In genomic region chr5:143207563-143208364, GRCh38 we compare ENCODE assay signal across 11 cellular contexts.
A peak's percentile ranks its signal among the peaks of the same experiment; 100 is the strongest.
DNase-seq lines count a peak whose midpoint lies in the region; ATAC-seq and TF ChIP-seq lines count a peak whose summit lies in the region.
"Had no signal": no experiment of that assay in that cellular context is flagged by ENCODE, and none has a peak within 500 bp of the region (broad histone marks: within the 10 kb centered on the region; RNA-seq: fewer than 3 reads in every experiment).

No MANE protein-coding gene starts in this region.

- no peak overlapping the region for H2AFZ ChIP-seq in GM23338
- H2AFZ ChIP-seq: neural progenitor cell had no signal

- H3K4me1 ChIP-seq in heart left ventricle = peaks cover 0 to 80% (median 51%) of the 10 kb centered on the region in 12 donors
- peaks cover 9 to 42% (median 21%) of the 10 kb centered on the region in 3 donors for H3K4me1 ChIP-seq in esophagus squamous epithelium
- H3K4me1 ChIP-seq in GM23338 (ENCODE audit: insufficient read depth) = peaks cover 10% of the 10 kb centered on the region; the same call in 1 of the 2 replicates
- H3K4me1 ChIP-seq: neural progenitor cell had no signal

- H3K9me3 ChIP-seq in heart left ventricle (peaks cover 0 to 2% (median 0%) of the 10 kb centered on the region in 12 donors), esophagus squamous epithelium (no peaks in the 10 kb centered on the region)

- no peaks in the 10 kb centered on the region for H3K36me3 ChIP-seq in heart left ventricle
- H3K36me3 ChIP-seq in esophagus squamous epithelium = no peaks in the 10 kb centered on the region
- no peaks in the 10 kb centered on the region for H3K36me3 ChIP-seq in GM23338 (ENCODE audit: insufficient read depth)
- H3K36me3 ChIP-seq: neural progenitor cell had no signal

- H3K36me3 Mint-ChIP-seq in activated naive CD8-positive, alpha-beta T cell treated with anti-CD3 and anti-CD28 coated beads, Interleukin-2, amount 50 U/mL, for 24 hours (ENCODE audit: low read depth) = peaks cover 11% of the 10 kb centered on the region
- peaks cover 13% of the 10 kb centered on the region for H3K36me3 Mint-ChIP-seq in activated naive CD8-positive, alpha-beta T cell treated with anti-CD3 and anti-CD28 coated beads for 36 hours
- H3K36me3 Mint-ChIP-seq in stimulated activated naive B cell treated with anti-CD40 and anti-IgM and Interleukin-4, amounts not matched to agents 10 μg/mL and 1 μg/mL and 100 μg/mL, for 72 hours = peaks cover 0 to 17% of the 10 kb centered on the region in 2 donors
- H3K36me3 Mint-ChIP-seq in HFFc6 (ENCODE audit: low read depth) = peaks cover 11% of the 10 kb centered on the region
- H3K36me3 Mint-ChIP-seq in GM23338 (ENCODE audit: low read depth) = peaks cover 3% of the 10 kb centered on the region; the same call in 1 of the 3 replicates
- H3K36me3 Mint-ChIP-seq: neural progenitor cell had no signal

- no peaks in the 10 kb centered on the region for H3K9me3 Mint-ChIP-seq in activated naive CD8-positive, alpha-beta T cell treated with anti-CD3 and anti-CD28 coated beads, Interleukin-2, amount 50 U/mL, for 24 hours
- H3K9me3 Mint-ChIP-seq in activated naive CD8-positive, alpha-beta T cell treated with anti-CD3 and anti-CD28 coated beads for 36 hours = peaks cover 5% of the 10 kb centered on the region
- H3K9me3 Mint-ChIP-seq in stimulated activated naive B cell treated with anti-CD40 and anti-IgM and Interleukin-4, amounts not matched to agents 10 μg/mL and 1 μg/mL and 100 μg/mL, for 72 hours = peaks cover 0 to 6% of the 10 kb centered on the region in 2 donors
- no peaks in the 10 kb centered on the region; the same call in 1 of the 2 replicates for H3K9me3 Mint-ChIP-seq in HFFc6
- H3K9me3 Mint-ChIP-seq in GM23338 = peaks cover 2% of the 10 kb centered on the region; the same call in 1 of the 3 replicates

- no peak for TF ChIP-seq CTCF in heart left ventricle (IDR thresholded peaks at IDR 0.05)
- TF ChIP-seq CTCF in HFFc6 (IDR thresholded peaks at IDR 0.05) = no peak
- no peak for TF ChIP-seq CTCF in esophagus squamous epithelium (IDR thresholded peaks at IDR 0.05)
- TF ChIP-seq CTCF in GM23338 (conservative IDR thresholded peaks at IDR 0.05; ENCODE audit: low read depth in 2 of 2) = no peak

- H3K9me2 ChIP-seq in GM23338 (ENCODE audit: insufficient read depth) = 0 out of 2 replicates have a peak, but pooled peaks cover 5% of the 10 kb centered on the region

- TF ChIP-seq POLR2A in heart left ventricle (IDR thresholded peaks at IDR 0.05) (no peak), esophagus squamous epithelium (IDR thresholded peaks at IDR 0.05) (no peak)

- WGBS in heart left ventricle, 4 donors = 50 to 63% (median 59%) methylated on average over 13 of the region's 13 CpGs
- 77 to 88% methylated on average over 12 to 13 of the region's 13 CpGs for WGBS in esophagus squamous epithelium, 2 donors

- no peaks in the 10 kb centered on the region for H3K27me3 ChIP-seq in heart left ventricle
- H3K27me3 ChIP-seq in esophagus squamous epithelium = no peaks in the 10 kb centered on the region
- no peaks in the 10 kb centered on the region for H3K27me3 ChIP-seq in GM23338 (ENCODE audit: insufficient read depth)
- H3K27me3 ChIP-seq: neural progenitor cell had no signal

- H3F3A ChIP-seq in GM23338 (replicated peaks; ENCODE audit: low read depth) = no peaks in the 10 kb centered on the region

- peak overlapping the region in 10 of 12 donors; percentile 25 to 59 (median 40) for H3K27ac ChIP-seq in heart left ventricle
- no peak overlapping the region for H3K27ac ChIP-seq in esophagus squamous epithelium
- no peak overlapping the region for H3K27ac ChIP-seq in GM23338 (ENCODE audit: low read depth)
- H3K27ac ChIP-seq: neural progenitor cell had no signal

- H3K27me3 Mint-ChIP-seq in activated naive CD8-positive, alpha-beta T cell treated with anti-CD3 and anti-CD28 coated beads, Interleukin-2, amount 50 U/mL, for 24 hours = no peaks in the 10 kb centered on the region
- H3K27me3 Mint-ChIP-seq in activated naive CD8-positive, alpha-beta T cell treated with anti-CD3 and anti-CD28 coated beads for 36 hours = no peaks in the 10 kb centered on the region
- H3K27me3 Mint-ChIP-seq in stimulated activated naive B cell treated with anti-CD40 and anti-IgM and Interleukin-4, amounts not matched to agents 10 μg/mL and 1 μg/mL and 100 μg/mL, for 72 hours = no peaks in the 10 kb centered on the region
- H3K27me3 Mint-ChIP-seq in HFFc6 (ENCODE audit: insufficient read depth) (peaks cover 3% of the 10 kb centered on the region; the same call in 1 of the 2 replicates), GM23338 (ENCODE audit: insufficient read depth, low read depth, poor library complexity) (no peaks in the 10 kb centered on the region)

- intact Hi-C loops in heart left ventricle (cut with DNase I) (loop anchor here in 6 of 10 donors (5.0 to 10.0 kb wide), 7 partner anchors 80 to 280 kb away; partner anchors contain the start of gene NR3C1 (in 5 of the 6)), esophagus squamous epithelium (cut with DNase I) (no loop called here)

- H4K20me1 ChIP-seq in GM23338 (replicated peaks; ENCODE audit: insufficient read depth) = no peaks in the 10 kb centered on the region

- H3K27ac Mint-ChIP-seq in activated naive CD8-positive, alpha-beta T cell treated with anti-CD3 and anti-CD28 coated beads, Interleukin-2, amount 50 U/mL, for 24 hours = no peak overlapping the region
- no peak overlapping the region for H3K27ac Mint-ChIP-seq in activated naive CD8-positive, alpha-beta T cell treated with anti-CD3 and anti-CD28 coated beads for 36 hours
- H3K27ac Mint-ChIP-seq in stimulated activated naive B cell treated with anti-CD40 and anti-IgM and Interleukin-4, amounts not matched to agents 10 μg/mL and 1 μg/mL and 100 μg/mL, for 72 hours = peak overlapping the region; percentile 76
- no peak overlapping the region for H3K27ac Mint-ChIP-seq in HFFc6
- H3K27ac Mint-ChIP-seq in GM23338 = no peak overlapping the region
- H3K27ac Mint-ChIP-seq: neural progenitor cell had no signal

- peak; percentile 35 for ATAC-seq in activated naive CD8-positive, alpha-beta T cell treated with anti-CD3 and anti-CD28 coated beads, Interleukin-2, amount 50 U/mL, for 24 hours
- ATAC-seq in heart left ventricle (peak; percentile 57 to 66 (median 59)), GM23338 (no peak)
- no peak for ATAC-seq in stimulated activated naive B cell treated with anti-CD40 and anti-IgM and Interleukin-4, amounts not matched to agents 10 μg/mL and 1 μg/mL and 100 μg/mL, for 72 hours (replicated peaks)

- no peaks in the 10 kb centered on the region for H3K79me2 ChIP-seq in GM23338 (replicated peaks; ENCODE audit: insufficient read depth)

- H3K4me3 Mint-ChIP-seq in activated naive CD8-positive, alpha-beta T cell treated with anti-CD3 and anti-CD28 coated beads, Interleukin-2, amount 50 U/mL, for 24 hours = no peak overlapping the region
- H3K4me3 Mint-ChIP-seq in activated naive CD8-positive, alpha-beta T cell treated with anti-CD3 and anti-CD28 coated beads for 36 hours = no peak overlapping the region
- no peak overlapping the region for H3K4me3 Mint-ChIP-seq in stimulated activated naive B cell treated with anti-CD40 and anti-IgM and Interleukin-4, amounts not matched to agents 10 μg/mL and 1 μg/mL and 100 μg/mL, for 72 hours
- no peak overlapping the region; the same call in 1 of the 2 replicates for H3K4me3 Mint-ChIP-seq in HFFc6
- H3K4me3 Mint-ChIP-seq in GM23338 = no peak overlapping the region
- H3K4me3 Mint-ChIP-seq: neural progenitor cell had no signal

- H3K4me3 ChIP-seq in heart left ventricle = peak overlapping the region in 2 of 12 donors; percentile 4 to 10
- H3K4me3 ChIP-seq in esophagus squamous epithelium = no peak overlapping the region
- H3K4me3 ChIP-seq in GM23338 = no peak overlapping the region
- H3K4me3 ChIP-seq: neural progenitor cell had no signal

- no peak for DNase-seq in activated naive CD8-positive, alpha-beta T cell treated with anti-CD3 and anti-CD28 coated beads, Interleukin-2, amount 50 U/mL, for 24 hours
- DNase-seq in activated naive CD8-positive, alpha-beta T cell treated with anti-CD3 and anti-CD28 coated beads for 36 hours = no peak
- DNase-seq in OCI-M2 (lab: John Stamatoyannopoulos, UW; ENCODE audit: unreplicated experiment) (peak; percentile 62), heart left ventricle (no peak), HFFc6 (no peak), esophagus squamous epithelium (lab: John Stamatoyannopoulos, UW) (no peak), GM23338 (ENCODE audit: low spot score) (no peak)
- DNase-seq in stimulated activated naive B cell treated with anti-CD40 and anti-IgM and Interleukin-4, amounts not matched to agents 10 μg/mL and 1 μg/mL and 100 μg/mL, for 72 hours = no peak
- DNase-seq: DMS79, NCI-H187 treated with DMSO at 0.1 percent for 48 hours had no signal

- H3K4me1 Mint-ChIP-seq in activated naive CD8-positive, alpha-beta T cell treated with anti-CD3 and anti-CD28 coated beads, Interleukin-2, amount 50 U/mL, for 24 hours = peaks cover 31% of the 10 kb centered on the region
- H3K4me1 Mint-ChIP-seq in activated naive CD8-positive, alpha-beta T cell treated with anti-CD3 and anti-CD28 coated beads for 36 hours = peaks cover 3% of the 10 kb centered on the region
- peaks cover 9 to 11% of the 10 kb centered on the region in 2 donors for H3K4me1 Mint-ChIP-seq in stimulated activated naive B cell treated with anti-CD40 and anti-IgM and Interleukin-4, amounts not matched to agents 10 μg/mL and 1 μg/mL and 100 μg/mL, for 72 hours
- H3K4me1 Mint-ChIP-seq in HFFc6 (ENCODE audit: low read depth) = peaks cover 52% of the 10 kb centered on the region
- H3K4me1 Mint-ChIP-seq in GM23338 = peaks cover 21% of the 10 kb centered on the region; the same call in 2 of the 3 replicates

- no peak overlapping the region for H3K4me2 ChIP-seq in GM23338
- H3K4me2 ChIP-seq: neural progenitor cell had no signal

TF ChIP-seq in GM23338, 12 proteins besides CTCF, POLR2A, EP300 and RAD21 (continues in another document):
- TF ChIP-seq ZNF331 (CRISPR knock-in tag; IDR thresholded peaks at IDR 0.05; ENCODE audit: low read depth) (no peak), ZNF114 (CRISPR knock-in tag; IDR thresholded peaks at IDR 0.05) (no peak), CREB1 (CRISPR knock-in tag; IDR thresholded peaks at IDR 0.05; ENCODE audit: low read depth) (no peak)

Comparison
In these comparisons a context has a peak if more than half of its experiments do, and no peak if none do; other contexts are left out.
1. ATAC-seq: peak in activated naive CD8-positive, alpha-beta T cell treated with anti-CD3 and anti-CD28 coated beads, Interleukin-2, amount 50 U/mL, for 24 hours (single experiment) and heart left ventricle (4 of 4); none in stimulated activated naive B cell treated with anti-CD40 and anti-IgM and Interleukin-4, amounts not matched to agents 10 μg/mL and 1 μg/mL and 100 μg/mL, for 72 hours (0 of 2) and GM23338 (single experiment).
2. H3K27ac ChIP-seq: peak in heart left ventricle (10 of 12); none in esophagus squamous epithelium (0 of 4) and GM23338 (single experiment).